In genomic region chr2:231672617-231673347, GRCh38 we compare ENCODE assay signal across 8 cellular contexts. TPM values are rescaled to one million over a fixed set of nuclear protein-coding genes. Genes with fewer than 3 reads are reported as not detected.
DNase-seq lines count a peak whose midpoint lies in the region; ATAC-seq and TF ChIP-seq lines count a peak whose summit lies in the region.

No MANE protein-coding gene starts in this region.

- no peaks in the 10 kb centered on the region for H3K27me3 ChIP-seq in adrenal gland
- H3K27me3 ChIP-seq in transverse colon, result no peaks in the 10 kb centered on the region

- ATAC-seq in HG02571 (IDR thresholded peaks at IDR 0.05; ENCODE audit: unreplicated experiment), result peak; percentile 42

- intact Hi-C loops in adrenal gland (cut with DNase I) (loop anchor here in 1 of 2 donors (2.0 kb wide), 1 partner anchor 60 kb away; no protein-coding TSS in a partner anchor), transverse colon (cut with DNase I; ENCODE audit: low total_unique reads) (loop anchor here (2.0 kb wide), 1 partner anchor 60 kb away; no protein-coding TSS in a partner anchor)

- POLR2A ChIA-PET in AG04449 (lab: Yijun Ruan, JAX), result interaction anchor here (0.8 to 3.2 kb wide), 5 partner anchors 36 to 113 kb away, joined by 3 to 13 read pairs (median 7); partner anchors contain the start of gene PTMA

- TF ChIP-seq CTCF in AG04449 (IDR thresholded peaks at IDR 0.05; ENCODE audit: insufficient read depth, low read length, missing control alignments) (peak; percentile 62), GM13976 (IDR thresholded peaks at IDR 0.05; ENCODE audit: borderline replicate concordance, control extremely low read depth, extremely low read depth, insufficient read depth, missing control alignments) (peak; percentile 47), adrenal gland (IDR thresholded peaks at IDR 0.05) (no peak), transverse colon (IDR thresholded peaks at IDR 0.05) (peak in 2 of 5 experiments; percentile 41 to 42)

- in situ Hi-C loops in GM13976 (cut with MboI; ENCODE audit: low sequenced_read_pairs, unreplicated experiment), result loop anchor here (10.0 kb wide), 1 partner anchor 58 kb away; no protein-coding TSS in a partner anchor
- in situ Hi-C loops in transverse colon (cut with MboI; ENCODE audit: low pct_ligation_motif_present in 1 of 4, low pct_unique_long_range_greater_than_20kb in 1 of 4, low sequenced_read_pairs in 3 of 4), result loop anchor here in 2 of 4 donors (5.0 to 10.0 kb wide), 2 partner anchors 58 to 60 kb away; no protein-coding TSS in a partner anchor

- H3K4me1 ChIP-seq in adrenal gland (replicated peaks in 1 of 2) (peaks cover 0 to 16% of the 10 kb centered on the region in 2 donors), transverse colon (peaks cover 52 to 73% (median 65%) of the 10 kb centered on the region in 4 donors)

- CTCF ChIA-PET in AG04449 (lab: Yijun Ruan, JAX), result interaction anchor here (0.6 to 27.5 kb wide), 22 partner anchors 7 to 127 kb away, joined by 3 to 743 read pairs (median 5); partner anchors contain the start of gene PTMA

- WGBS in adrenal gland, 4 donors, result 59 to 75% (median 68%) methylated on average over 2 to 20 of the region's 20 CpGs
- WGBS in transverse colon (ENCODE audit: low coverage in 1 of 2), 2 donors, result 24% methylated on average over 20 of the region's 20 CpGs; no CpG with 5 or more reads in 1 of the 2 donors

- no peak overlapping the region; the same call in 1 of the 2 replicates for H3K4me3 ChIP-seq in AG04449 (ENCODE audit: low read depth, low read length)
- no peak overlapping the region for H3K4me3 ChIP-seq in adrenal gland
- H3K4me3 ChIP-seq in transverse colon, result peak overlapping the region in 2 of 4 donors; percentile 17 to 42

- no peak for DNase-seq in AG04449 (ENCODE audit: low read depth, low spot score)
- peak; percentile 84 for DNase-seq in GM13976 (ENCODE audit: low spot score)
- peak; percentile 99 for DNase-seq in NAMALWA (ENCODE audit: low spot score)
- DNase-seq in adrenal gland, result peak in 3 of 7 donors; percentile 29 to 55 (median 38)
- peak; percentile 77 for DNase-seq in iris pigment epithelial cell (ENCODE audit: low read depth)
- peak; percentile 87 for DNase-seq in transverse colon
- DNase-seq in NCI-H345 (lab: John Stamatoyannopoulos, UW), result no peak

- TF ChIP-seq EP300 in transverse colon (IDR thresholded peaks at IDR 0.05; ENCODE audit: low read depth), result no peak

- H3K27ac ChIP-seq in adrenal gland (peak overlapping the region in 4 of 5 donors; percentile 47 to 83 (median 73)), transverse colon (peak overlapping the region; percentile 96 to 100 (median 98))

- TF ChIP-seq POLR2A in adrenal gland (IDR thresholded peaks at IDR 0.05) (no peak), transverse colon (IDR thresholded peaks at IDR 0.05) (peak; percentile 48)

- H3K36me3 ChIP-seq in adrenal gland (replicated peaks in 1 of 2), result no peaks in the 10 kb centered on the region
- no peaks in the 10 kb centered on the region for H3K36me3 ChIP-seq in transverse colon

- H3K9me3 ChIP-seq in adrenal gland (replicated peaks in 1 of 3) (no peaks in the 10 kb centered on the region), transverse colon (no peaks in the 10 kb centered on the region)

RNA-seq across cellular contexts. Expression of gene PTMA, which starts 35.5 kb away (rescaled TPM):
- total RNA-seq in adrenal gland, result 100 to 1,000 TPM; 346 to 719 (median 451) TPM
- 1,000 to 10,000 TPM; 1,074 to 1,198 (median 1,079) TPM for polyA plus RNA-seq in adrenal gland
- 1,000 to 10,000 TPM in 1 of 4 donors, 100 to 1,000 TPM in 3; 478 to 1,487 (median 685) TPM for total RNA-seq in transverse colon

Comparison
In these comparisons a context has a peak if more than half of its experiments do, and no peak if none do; other contexts are left out.
1. DNase-seq: peak in GM13976 (single experiment), NAMALWA (single experiment), iris pigment epithelial cell (single experiment) and transverse colon (single experiment); none in AG04449 (single experiment) and NCI-H345 (single experiment).
2. CTCF ChIP-seq: peak in AG04449 (single experiment) and GM13976 (single experiment); none in adrenal gland (0 of 6).